ENCODE assay signal across 9 cellular contexts in the genomic region with DNA sequence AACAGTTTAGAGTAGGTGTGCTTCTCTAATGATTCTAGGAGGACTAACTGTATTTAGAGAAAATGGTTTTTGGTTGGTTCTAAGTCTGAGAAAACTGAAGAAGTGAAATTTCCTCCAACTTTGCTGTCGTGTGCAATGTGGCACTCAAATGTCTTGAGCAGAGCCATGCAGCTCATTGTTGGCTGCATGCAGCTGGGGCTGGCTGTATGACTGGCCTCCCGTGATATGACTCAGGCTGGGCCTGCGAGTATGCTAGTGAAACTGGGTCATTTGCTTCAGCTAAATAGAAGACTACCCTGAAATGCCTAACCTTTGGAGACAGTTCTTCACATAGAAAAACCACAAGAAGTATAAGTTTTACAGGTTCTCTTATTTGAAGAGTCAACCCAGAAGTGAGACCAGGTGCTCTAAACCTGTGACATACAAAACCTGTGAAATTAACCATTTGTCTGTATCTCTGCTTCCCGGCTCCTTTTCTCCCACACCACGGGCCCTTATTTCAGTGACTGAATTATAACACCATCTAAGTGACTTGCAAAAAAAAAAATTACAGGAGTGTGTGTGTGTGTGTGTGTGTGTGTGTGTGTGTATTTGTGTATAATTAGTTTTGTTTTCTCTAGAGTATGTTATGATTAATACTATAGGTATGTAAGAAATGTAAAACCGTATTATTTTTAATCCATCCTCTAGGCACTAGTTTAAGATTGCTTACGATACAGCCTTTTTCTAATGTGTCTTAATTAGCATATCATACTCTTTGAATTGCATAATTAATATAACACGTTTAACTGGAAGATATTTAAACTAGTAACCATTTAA. TPM values are rescaled to one million over a fixed set of nuclear protein-coding genes. Genes with fewer than 3 reads are reported as not detected.
A peak's percentile ranks its signal among the peaks of the same experiment; 100 is the strongest.
DNase-seq lines count a peak whose midpoint lies in the region; ATAC-seq, FAIRE-seq and TF ChIP-seq lines count a peak whose summit lies in the region.
"Had no signal": no experiment of that assay in that cellular context is flagged by ENCODE, and none has a peak within 500 bp of the region (broad histone marks: within the 10 kb centered on the region; RNA-seq: fewer than 3 reads in every experiment).

No MANE protein-coding gene starts in this region.

- H3K9ac ChIP-seq in keratinocyte (ENCODE audit: control insufficient read depth, extremely low read depth, insufficient read depth, low read length) = no peak overlapping the region

- no peaks in the 10 kb centered on the region for H3K9me1 ChIP-seq in keratinocyte (ENCODE audit: control insufficient read depth, extremely low read depth, insufficient read depth, low read length)

- H3K4me2 ChIP-seq in keratinocyte (ENCODE audit: control insufficient read depth, extremely low read depth, insufficient read depth, low read depth, low read length) = peak overlapping the region; percentile 44

- H2AFZ ChIP-seq in keratinocyte (ENCODE audit: control insufficient read depth, low read length) = no peak overlapping the region

- dilution Hi-C loops in keratinocyte (cut with MboI; ENCODE audit: extremely low pct_ligation_motif_present, low sequenced_read_pairs) = no loop called here

- no peaks in the 10 kb centered on the region for H4K20me1 ChIP-seq in keratinocyte (ENCODE audit: control insufficient read depth, extremely low read depth, insufficient read depth, low read length)

- FAIRE-seq in keratinocyte (lab: Jason Lieb, UNC) = peak; percentile 83
- no peak for FAIRE-seq in D721Med (lab: Jason Lieb, UNC)

- H3K4me3 ChIP-seq in AG10803 (ENCODE audit: low read length) (no peak overlapping the region), keratinocyte (ENCODE audit: control insufficient read depth in 2 of 3, extremely low read depth in 1 of 3, insufficient read depth in 2 of 3, low read depth in 1 of 3, low read length in 3 of 3) (no peak overlapping the region)
- H3K4me3 ChIP-seq: upper lobe of left lung had no signal

- peaks cover 8% of the 10 kb centered on the region for H3K4me1 ChIP-seq in keratinocyte (ENCODE audit: control insufficient read depth, extremely low read depth, insufficient read depth, low read length)

- no peaks in the 10 kb centered on the region for H3K79me2 ChIP-seq in keratinocyte (ENCODE audit: control insufficient read depth, insufficient read depth, low read length)

- H3K27me3 ChIP-seq in keratinocyte (ENCODE audit: control insufficient read depth, extremely low read depth, insufficient read depth, low read length) = no peaks in the 10 kb centered on the region
- H3K27me3 ChIP-seq: upper lobe of left lung had no signal

- peak; percentile 53 for DNase-seq in AG10803 (ENCODE audit: low read depth)
- peak; percentile 80 for DNase-seq in activated CD8-positive, alpha-beta memory T cell treated with anti-CD3 and anti-CD28 coated beads, Interleukin-2, amount 50 U/mL, for 48 hours
- DNase-seq in keratinocyte (ENCODE audit: low read depth, low spot score) = no peak
- DNase-seq in HuH-7.5 (ENCODE audit: low spot score) = no peak
- DNase-seq in AML-193 (lab: John Stamatoyannopoulos, UW) = no peak
- no peak for DNase-seq in D721Med (ENCODE audit: insufficient read length, low spot score)
- DNase-seq: upper lobe of left lung had no signal

- H3K27ac ChIP-seq in keratinocyte (ENCODE audit: control insufficient read depth, insufficient read depth, low read length) = peak overlapping the region; percentile 33
- H3K27ac ChIP-seq: upper lobe of left lung had no signal

- ATAC-seq in GM19438 (IDR thresholded peaks at IDR 0.05; ENCODE audit: low read depth, unreplicated experiment) (peak; percentile 99), HG03432 (IDR thresholded peaks at IDR 0.05; ENCODE audit: unreplicated experiment) (peak; percentile 99)

- H3K9me3 ChIP-seq in keratinocyte (ENCODE audit: control insufficient read depth, low read depth, low read length) = no peaks in the 10 kb centered on the region
- H3K9me3 ChIP-seq: upper lobe of left lung had no signal

- TF ChIP-seq CTCF in AG10803 (conservative IDR thresholded peaks at IDR 0.05; ENCODE audit: low read length) = no peak
- TF ChIP-seq CTCF in keratinocyte (optimal IDR thresholded peaks at IDR 0.05 in 1 of 3, IDR thresholded peaks at IDR 0.05 in 1 of 3, conservative IDR thresholded peaks at IDR 0.05 in 1 of 3; ENCODE audit: extremely low read depth in 1 of 3, insufficient read depth in 2 of 3, low read length in 3 of 3) = no peak
- TF ChIP-seq CTCF in D721Med (IDR thresholded peaks at IDR 0.05; ENCODE audit: insufficient read depth, missing control alignments) = no peak

- H3K36me3 ChIP-seq in keratinocyte (ENCODE audit: control insufficient read depth in 2 of 2, extremely low read depth in 1 of 2, insufficient read depth in 2 of 2, low read length in 2 of 2) = peaks cover 6 to 7% of the 10 kb centered on the region in 2 experiments

RNA-seq across cellular contexts. Expression of a gene that starts 15.9 kb away (rescaled TPM):
- 12.1 to 25.6 TPM (median 20.5 TPM) in 3 replicates for polyA plus RNA-seq in keratinocyte
- 14.2 TPM for polyA plus RNA-seq in keratinocyte (2011; ENCODE audit: low read depth)
- polyA plus RNA-seq in keratinocyte (2011; cell fraction: cytosol; rRNA removed) = 6.9 and 15.3 TPM in 2 replicates
- polyA plus RNA-seq in keratinocyte (2011; cell fraction: nucleus; rRNA removed) = 56.9 and 68.7 TPM in 2 replicates
- polyA plus RNA-seq in keratinocyte (2012; ENCODE audit: low replicate concordance) = 9.8 and 11.5 TPM in 2 replicates
- polyA minus RNA-seq in keratinocyte = 2.4 to 23.5 TPM (median 8.0 TPM) in 3 replicates
- polyA minus RNA-seq in keratinocyte (2011; cell fraction: cytosol; rRNA and poly(A)+ RNA removed) = 10.0 TPM
- 15.1 and 31.9 TPM in 2 replicates for polyA minus RNA-seq in keratinocyte (2011; cell fraction: nucleus; rRNA and poly(A)+ RNA removed)

Comparison
In these comparisons a context has a peak if more than half of its experiments do, and no peak if none do; other contexts are left out.
1. DNase-seq: peak in AG10803 (single experiment) and activated CD8-positive, alpha-beta memory T cell treated with anti-CD3 and anti-CD28 coated beads, Interleukin-2, amount 50 U/mL, for 48 hours (single experiment); none in keratinocyte (single experiment), HuH-7.5 (single experiment), AML-193 (0 of 2) and D721Med (single experiment).